In the genomic region with DNA sequence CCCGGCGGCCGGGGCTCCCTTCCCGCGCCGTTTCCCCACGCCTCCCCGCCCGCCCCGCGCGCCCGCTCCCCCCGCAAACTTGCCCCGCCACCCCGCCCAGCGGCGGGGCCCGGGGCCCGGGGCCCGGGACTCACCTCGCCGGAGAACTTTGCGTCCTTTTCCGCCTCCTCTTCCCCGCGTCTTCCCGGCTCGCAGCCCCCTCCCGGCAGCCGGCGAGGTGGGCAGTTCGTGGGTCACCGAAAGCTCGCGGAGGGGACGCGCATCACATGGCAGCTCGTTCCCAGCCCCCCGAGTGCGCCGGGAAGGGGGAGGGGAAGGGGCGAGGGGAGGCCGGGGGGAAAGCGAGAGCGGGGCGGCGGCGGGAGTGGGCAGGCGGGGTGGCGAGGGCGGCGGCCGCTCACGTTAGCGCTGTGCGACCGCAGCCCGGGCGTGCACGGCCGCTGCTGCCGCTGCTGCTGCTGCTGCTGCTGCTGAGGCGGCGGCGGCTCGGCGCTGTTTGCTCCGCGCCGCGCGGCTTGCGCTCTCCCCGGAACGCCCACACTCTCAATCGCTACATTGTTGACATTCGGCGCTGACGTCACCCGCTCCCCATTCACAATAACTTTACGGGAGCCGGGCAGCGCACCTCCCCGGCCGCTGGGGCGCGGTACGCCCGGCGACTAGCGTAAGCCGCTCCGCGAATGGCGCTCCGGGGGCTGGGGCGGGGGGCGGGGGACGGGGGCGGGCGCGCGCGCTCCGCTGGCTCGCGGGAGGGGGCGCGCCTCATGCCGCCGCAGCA, we compare ENCODE assay signal across 8 cellular contexts. TPM values are rescaled to one million over a fixed set of nuclear protein-coding genes. Genes with fewer than 3 reads are reported as not detected.
DNase-seq lines count a peak whose midpoint lies in the region; ATAC-seq and TF ChIP-seq lines count a peak whose summit lies in the region.

TSS of gene BACH2 (minus strand) at position 498 of the 778 bp plus-strand sequence. CDS start 287,999 bp downstream, outside the sequence.

- H3K27me3 ChIP-seq in OCI-LY3 (ENCODE audit: low read depth, low read length) (peaks cover 73% of the 10 kb centered on the region), esophagus muscularis mucosa (no peaks in the 10 kb centered on the region), muscle layer of colon (ENCODE audit: control insufficient read depth in 1 of 2, insufficient read depth in 2 of 2, low read length in 2 of 2) (no peaks in the 10 kb centered on the region)

- peak; percentile 66 for ATAC-seq in GM21367 (IDR thresholded peaks at IDR 0.05; ENCODE audit: unreplicated experiment)

- intact Hi-C loops in esophagus muscularis mucosa (cut with DNase I) = loop anchor here (2.0 to 10.0 kb wide), 6 partner anchors 72 to 472 kb away; partner anchors contain the start of gene CASP8AP2

- H3K36me3 ChIP-seq in OCI-LY3 (replicated peaks; ENCODE audit: low read depth, low read length) = no peaks in the 10 kb centered on the region
- H3K36me3 ChIP-seq in esophagus muscularis mucosa = no peaks in the 10 kb centered on the region
- no peaks in the 10 kb centered on the region for H3K36me3 ChIP-seq in muscle layer of colon (ENCODE audit: insufficient read depth, low read length)

- H3K9me3 ChIP-seq in OCI-LY3 (ENCODE audit: insufficient read depth, low read length) = no peaks in the 10 kb centered on the region; the same call in 1 of the 2 replicates
- no peaks in the 10 kb centered on the region for H3K9me3 ChIP-seq in esophagus muscularis mucosa
- H3K9me3 ChIP-seq in muscle layer of colon (ENCODE audit: low read length) = no peaks in the 10 kb centered on the region

- DNase-seq in CD1c-positive myeloid dendritic cell (ENCODE audit: extremely low spot score) (peak; percentile 94), HUDEP-2 (lab: John Stamatoyannopoulos, UW; ENCODE audit: unreplicated experiment in 76 of 76) (peak in 63 of 76 experiments; percentile 11 to 78 (median 48)), esophagus muscularis mucosa (ENCODE audit: extremely low spot score) (peak; percentile 97)
- peak; percentile 94 for DNase-seq in activated T-cell treated with anti-CD3 and anti-CD28 coated beads, Interleukin-2, amount 50 U/mL, for 1 hour
- peak; percentile 96 for DNase-seq in stimulated activated CD8-positive, alpha-beta memory T cell treated with anti-CD3 and anti-CD28 coated beads, Interleukin-4, amount 100 ng/mL, for 48 hours

- peak within 1 kb of the TSS; percentile 65; the same call in 1 of the 2 replicates for H2AFZ ChIP-seq in OCI-LY3 (ENCODE audit: low read depth, low read length)

- TF ChIP-seq EP300 in esophagus muscularis mucosa (IDR thresholded peaks at IDR 0.05) = no peak

- TF ChIP-seq CTCF in OCI-LY3 (IDR thresholded peaks at IDR 0.05; ENCODE audit: low read depth, low read length) (no peak), esophagus muscularis mucosa (IDR thresholded peaks at IDR 0.05) (peak in 2 of 3 experiments; percentile 12 to 42)

- H3K4me1 ChIP-seq in OCI-LY3 (ENCODE audit: low read length) = peaks cover 7% of the 10 kb centered on the region; the same call in 1 of the 2 replicates
- H3K4me1 ChIP-seq in esophagus muscularis mucosa = peaks cover 9 to 36% (median 31%) of the 10 kb centered on the region in 4 donors
- no peaks in the 10 kb centered on the region for H3K4me1 ChIP-seq in muscle layer of colon (ENCODE audit: insufficient read depth, low read length)

- peak within 1 kb of the TSS; percentile 78 for H3K4me3 ChIP-seq in OCI-LY3 (ENCODE audit: low read length)
- peak within 1 kb of the TSS; percentile 92 to 98 (median 96) for H3K4me3 ChIP-seq in esophagus muscularis mucosa
- H3K4me3 ChIP-seq in muscle layer of colon (ENCODE audit: low read depth in 1 of 2, low read length in 2 of 2) = peak within 1 kb of the TSS; percentile 44 to 72

- no peaks in the 10 kb centered on the region for H3K79me2 ChIP-seq in OCI-LY3 (ENCODE audit: low read length)

- peak within 1 kb of the TSS; percentile 82 for H3K4me2 ChIP-seq in OCI-LY3 (ENCODE audit: low read length)

- no peaks in the 10 kb centered on the region; the same call in 1 of the 2 replicates for H4K20me1 ChIP-seq in OCI-LY3 (ENCODE audit: insufficient read depth, low read length)

- under 1% methylated on average over 24 of the region's 112 CpGs for WGBS in esophagus muscularis mucosa

- H3K9ac ChIP-seq in OCI-LY3 (ENCODE audit: low read length) (peak within 1 kb of the TSS; percentile 37; the same call in 1 of the 2 replicates), muscle layer of colon (ENCODE audit: low read length) (peak within 1 kb of the TSS; percentile 20)

- TF ChIP-seq POLR2A in esophagus muscularis mucosa (IDR thresholded peaks at IDR 0.05; ENCODE audit: low read depth) = peak; percentile 29

- H3K27ac ChIP-seq in OCI-LY3 (ENCODE audit: low read length) (no peak within 1 kb of the TSS), esophagus muscularis mucosa (replicated peaks in 1 of 4) (peak within 1 kb of the TSS; percentile 96 to 97 (median 96)), muscle layer of colon (ENCODE audit: low read depth, low read length) (peak within 1 kb of the TSS; percentile 40)

RNA-seq across cellular contexts. Expression of gene BACH2, which starts in this region (rescaled TPM):
- 1 to 10 TPM; 4.2 to 9.8 (median 5.8) TPM for total RNA-seq in esophagus muscularis mucosa
